8 cellular contexts compared by ENCODE assay signal in genomic region chr11:12087075-12087775, GRCh38. TPM values are rescaled to one million over a fixed set of nuclear protein-coding genes. Genes with fewer than 3 reads are reported as not detected.
DNase-seq lines count a peak whose midpoint lies in the region; ATAC-seq, FAIRE-seq and TF ChIP-seq lines count a peak whose summit lies in the region.

No MANE protein-coding gene starts in this region.

- in situ Hi-C loops in mammary epithelial cell (cut with MboI; ENCODE audit: low sequenced_read_pairs in 2 of 2), result no loop called here

- no peak overlapping the region for H3K4me3 ChIP-seq in CD4-positive, CD25-positive, alpha-beta regulatory T cell (ENCODE audit: low read depth, low read length)
- peak overlapping the region; percentile 17 to 50; a peak in 3 of 4 replicates for H3K4me3 ChIP-seq in HCT116 (replicated peaks in 1 of 2; ENCODE audit: low read depth in 1 of 2, low read length in 2 of 2)
- H3K4me3 ChIP-seq in SK-N-SH (ENCODE audit: low read depth in 2 of 2, low read length in 1 of 2), result peak overlapping the region; percentile 34 to 63; a peak in 3 of 4 replicates
- H3K4me3 ChIP-seq in mammary epithelial cell (replicated peaks in 1 of 3; ENCODE audit: insufficient read depth in 1 of 3, low read depth in 2 of 3, low read length in 3 of 3), result peak overlapping the region in 2 of 3 experiments; percentile 27 to 34

- peaks cover 75% of the 10 kb centered on the region for H3F3A ChIP-seq in SK-N-SH (replicated peaks; ENCODE audit: insufficient read depth)

- CTCF ChIA-PET in HCT116 (lab: Charles Lee), result interaction anchor here (0.6 to 2.8 kb wide), 17 partner anchors 12 to 202 kb away, joined by 3 to 31 read pairs (median 4); partner anchors contain the start of gene MICAL2
- CTCF ChIA-PET in SK-N-SH (lab: Yijun Ruan, JAX), result interaction anchor here (1.0 to 2.0 kb wide), 2 partner anchors 40 to 194 kb away, joined by 3 to 5 read pairs; no protein-coding TSS in a partner anchor
- CTCF ChIA-PET in mammary epithelial cell (lab: Charles Lee; ENCODE audit: low non-redundant PET), result interaction anchor here (0.6 to 1.1 kb wide), 5 partner anchors 15 to 149 kb away, joined by 3 to 4 read pairs (median 3); no protein-coding TSS in a partner anchor

- ATAC-seq in CD4-positive, CD25-positive, alpha-beta regulatory T cell (ENCODE audit: low read depth in 2 of 2), result peak; percentile 69 to 78
- peak; percentile 68 for ATAC-seq in HCT116

- peak overlapping the region; percentile 55 for H2AFZ ChIP-seq in HCT116 (ENCODE audit: low read depth, low read length, poor library complexity, severe bottlenecking)
- no peak overlapping the region for H2AFZ ChIP-seq in SK-N-SH (ENCODE audit: low read depth)
- no peak overlapping the region for H2AFZ ChIP-seq in mammary epithelial cell (ENCODE audit: low read depth, low read length)

- TF ChIP-seq EP300 in SK-N-SH (IDR thresholded peaks at IDR 0.05; ENCODE audit: borderline replicate concordance in 1 of 2, low read depth in 1 of 2, low read length in 1 of 2), result no peak

- no peaks in the 10 kb centered on the region for H3K36me3 ChIP-seq in CD4-positive, CD25-positive, alpha-beta regulatory T cell (ENCODE audit: control insufficient read depth, insufficient read depth, low read length)
- no peaks in the 10 kb centered on the region for H3K36me3 ChIP-seq in HCT116 (ENCODE audit: control insufficient read depth in 1 of 2, insufficient read depth in 2 of 2, low read length in 2 of 2)
- H3K36me3 ChIP-seq in SK-N-SH (replicated peaks in 1 of 2; ENCODE audit: control insufficient read depth in 1 of 2, insufficient read depth in 2 of 2, low read length in 1 of 2), result no peaks in the 10 kb centered on the region
- no peaks in the 10 kb centered on the region for H3K36me3 ChIP-seq in mammary epithelial cell (ENCODE audit: insufficient read depth, low read length)

- TF ChIP-seq RAD21 in HCT116 (IDR thresholded peaks at IDR 0.05; ENCODE audit: low read depth), result no peak
- no peak for TF ChIP-seq RAD21 in SK-N-SH (IDR thresholded peaks at IDR 0.05; ENCODE audit: low read length)

- H4K20me1 ChIP-seq in HCT116 (ENCODE audit: insufficient read depth) (no peaks in the 10 kb centered on the region), SK-N-SH (ENCODE audit: insufficient read depth) (no peaks in the 10 kb centered on the region), mammary epithelial cell (ENCODE audit: insufficient read depth, low read length) (no peaks in the 10 kb centered on the region)

- dilution Hi-C loops in mammary epithelial cell (cut with HindIII; ENCODE audit: low sequenced_read_pairs), result loop anchor here (5.0 kb wide), 1 partner anchor 100 kb away; no protein-coding TSS in a partner anchor

- H3K4me1 ChIP-seq in CD4-positive, CD25-positive, alpha-beta regulatory T cell (ENCODE audit: control insufficient read depth, insufficient read depth, low read length, poor library complexity, severe bottlenecking), result peaks cover 44% of the 10 kb centered on the region
- H3K4me1 ChIP-seq in HCT116 (ENCODE audit: control insufficient read depth in 1 of 2, insufficient read depth in 2 of 2, low read length in 2 of 2) (peaks cover 48 to 72% of the 10 kb centered on the region in 2 experiments), SK-N-SH (ENCODE audit: control insufficient read depth in 1 of 2, insufficient read depth in 2 of 2, low read depth in 1 of 2, low read length in 1 of 2) (peaks cover 6 to 52% of the 10 kb centered on the region in 2 experiments; a peak in 3 of 4 replicates), mammary epithelial cell (ENCODE audit: insufficient read depth, low read length) (peaks cover 71% of the 10 kb centered on the region)

- H3K27ac ChIP-seq in CD4-positive, CD25-positive, alpha-beta regulatory T cell (ENCODE audit: insufficient read depth, low read length, poor library complexity, severe bottlenecking), result peak overlapping the region; percentile 15
- H3K27ac ChIP-seq in HCT116 (ENCODE audit: low read depth, low read length), result peak overlapping the region; percentile 73
- H3K27ac ChIP-seq in SK-N-SH (ENCODE audit: low read depth in 2 of 2, low read length in 1 of 2), result peak overlapping the region; percentile 90 to 100
- peak overlapping the region; percentile 100 for H3K27ac ChIP-seq in mammary epithelial cell (ENCODE audit: insufficient read depth, low read depth, low read length)

- peaks cover 15 to 57% (median 45%) of the 10 kb centered on the region in 4 donors for H3K4me1 Mint-ChIP-seq in CD4-positive, CD25-positive, alpha-beta regulatory T cell
- peaks cover 8% of the 10 kb centered on the region for H3K4me1 Mint-ChIP-seq in mesothelial cell of epicardium

- no peak for TF ChIP-seq POLR2A in HCT116 (IDR thresholded peaks at IDR 0.05; ENCODE audit: borderline replicate concordance, extremely low read depth, insufficient read depth, insufficient read length)

- no peaks in the 10 kb centered on the region for H3K27me3 ChIP-seq in CD4-positive, CD25-positive, alpha-beta regulatory T cell (ENCODE audit: control insufficient read depth, insufficient read depth, low read length)
- H3K27me3 ChIP-seq in HCT116 (ENCODE audit: insufficient read depth, low read length), result no peaks in the 10 kb centered on the region
- no peaks in the 10 kb centered on the region for H3K27me3 ChIP-seq in SK-N-SH (ENCODE audit: insufficient read depth)
- no peaks in the 10 kb centered on the region for H3K27me3 ChIP-seq in mammary epithelial cell (ENCODE audit: insufficient read depth, low read length)

- RAD21 ChIA-PET in HCT116 (lab: Charles Lee; ENCODE audit: low non-redundant PET in 1 of 2, low total read pairs in 2 of 2, uncharacterized antibody in 2 of 2, unreplicated experiment in 2 of 2), result interaction anchor here (0.6 to 1.4 kb wide), 6 partner anchors 21 to 194 kb away, joined by 3 to 6 read pairs (median 4); no protein-coding TSS in a partner anchor

- no peaks in the 10 kb centered on the region for H3K9me3 ChIP-seq in CD4-positive, CD25-positive, alpha-beta regulatory T cell (ENCODE audit: control insufficient read depth in 2 of 2, low read length in 2 of 2)
- H3K9me3 ChIP-seq in HCT116 (ENCODE audit: control insufficient read depth in 1 of 2, insufficient read depth in 1 of 2, low read depth in 1 of 2, low read length in 2 of 2) (no peaks in the 10 kb centered on the region), SK-N-SH (no peaks in the 10 kb centered on the region), mammary epithelial cell (replicated peaks; ENCODE audit: insufficient read depth, low read length) (no peaks in the 10 kb centered on the region)

- BruUV-seq in HCT116 (replicated peaks; lab: Mats Ljungman, UMichigan), result no TSS peak
- TSS peak; percentile 65 for BruUV-seq in mammary epithelial cell (replicated peaks; lab: Mats Ljungman, UMichigan)

- H3K79me2 ChIP-seq in HCT116 (ENCODE audit: insufficient read depth, low read length), result no peaks in the 10 kb centered on the region
- peaks cover 28% of the 10 kb centered on the region; the same call in 1 of the 2 replicates for H3K79me2 ChIP-seq in SK-N-SH (ENCODE audit: insufficient read depth)
- H3K79me2 ChIP-seq in mammary epithelial cell (ENCODE audit: insufficient read depth, low read length), result peaks cover 5% of the 10 kb centered on the region

- H3K9ac ChIP-seq in HCT116 (ENCODE audit: low read length), result peak overlapping the region; percentile 65
- H3K9ac ChIP-seq in SK-N-SH, result peak overlapping the region; percentile 100
- peak overlapping the region; percentile 95 for H3K9ac ChIP-seq in mammary epithelial cell (ENCODE audit: insufficient read depth, low read length)

- H3K9me3 Mint-ChIP-seq in CD4-positive, CD25-positive, alpha-beta regulatory T cell, result no peaks in the 10 kb centered on the region
- no peaks in the 10 kb centered on the region for H3K9me3 Mint-ChIP-seq in mesothelial cell of epicardium

- H3K27ac Mint-ChIP-seq in CD4-positive, CD25-positive, alpha-beta regulatory T cell, result peak overlapping the region; percentile 41 to 75 (median 74)
- H3K27ac Mint-ChIP-seq in mesothelial cell of epicardium, result peak overlapping the region; percentile 68

- no peaks in the 10 kb centered on the region for H3K27me3 Mint-ChIP-seq in CD4-positive, CD25-positive, alpha-beta regulatory T cell
- H3K27me3 Mint-ChIP-seq in mesothelial cell of epicardium (ENCODE audit: low read depth), result no peaks in the 10 kb centered on the region

- H3K9me2 ChIP-seq in HCT116 (ENCODE audit: insufficient read depth), result no peaks in the 10 kb centered on the region
- no peaks in the 10 kb centered on the region for H3K9me2 ChIP-seq in SK-N-SH

- WGBS in SK-N-SH (ENCODE audit: low lambda C conversion rate), result 17% methylated on average over 7 of the region's 7 CpGs
- WGBS in mammary epithelial cell (ENCODE audit: low coverage, missing lambda C conversion rate), result 0% methylated on average over 5 of the region's 7 CpGs

- TF ChIP-seq CTCF in HCT116 (IDR thresholded peaks at IDR 0.05 in 2 of 3, conservative IDR thresholded peaks at IDR 0.05 in 1 of 3; ENCODE audit: borderline replicate concordance in 1 of 3, insufficient read depth in 1 of 3, low read depth in 2 of 3, low read length in 2 of 3), result peak in 2 of 3 experiments; percentile 34 to 40; a peak in 3 of 6 replicates
- TF ChIP-seq CTCF in SK-N-SH (IDR thresholded peaks at IDR 0.05), result peak; percentile 38
- TF ChIP-seq CTCF in mammary epithelial cell (conservative IDR thresholded peaks at IDR 0.05 in 1 of 2, IDR thresholded peaks at IDR 0.05 in 1 of 2; ENCODE audit: extremely low read depth in 1 of 2, insufficient read depth in 1 of 2, low read depth in 1 of 2, low read length in 2 of 2), result peak; percentile 18 to 44
- TF ChIP-seq CTCF in mesothelial cell of epicardium (IDR thresholded peaks at IDR 0.05; ENCODE audit: unreplicated experiment), result no peak

- H3K4me2 ChIP-seq in HCT116 (ENCODE audit: low read length) (peak overlapping the region; percentile 87), SK-N-SH (peak overlapping the region; percentile 92), mammary epithelial cell (ENCODE audit: insufficient read depth, low read depth, low read length) (peak overlapping the region; percentile 76)

- FAIRE-seq in HTR-8/SVneo (lab: Jason Lieb, UNC), result no peak

- POLR2A ChIA-PET in HCT116 (lab: Charles Lee) (interaction anchor here (0.7 to 3.2 kb wide), 15 partner anchors 10 to 1187 kb away, joined by 3 to 43 read pairs (median 4); partner anchors contain the start of gene TEAD1), SK-N-SH (lab: Yijun Ruan, JAX) (no interaction called here)

- peak overlapping the region in 3 of 4 donors; percentile 31 to 76 (median 74) for H3K4me3 Mint-ChIP-seq in CD4-positive, CD25-positive, alpha-beta regulatory T cell
- no peak overlapping the region for H3K4me3 Mint-ChIP-seq in mesothelial cell of epicardium

- no peaks in the 10 kb centered on the region for H3K36me3 Mint-ChIP-seq in CD4-positive, CD25-positive, alpha-beta regulatory T cell
- H3K36me3 Mint-ChIP-seq in mesothelial cell of epicardium, result no peaks in the 10 kb centered on the region

- intact Hi-C loops in HCT116 (cut with micrococcal nuclease) (loop anchor here (5.0 to 10.0 kb wide), 2 partner anchors 95 to 148 kb away; no protein-coding TSS in a partner anchor), mammary epithelial cell (cut with micrococcal nuclease) (no loop called here)

- peak in 2 of 3 donors; percentile 23 to 86 for DNase-seq in CD4-positive, CD25-positive, alpha-beta regulatory T cell
- DNase-seq in HCT116 (ENCODE audit: low read depth, low spot score), result peak; percentile 38
- DNase-seq in SK-N-SH, result no peak
- peak; percentile 87 for DNase-seq in mammary epithelial cell
- DNase-seq in mesothelial cell of epicardium (ENCODE audit: low spot score in 2 of 2, unreplicated experiment in 2 of 2), result no peak
- DNase-seq in NCI-H1048 (lab: John Stamatoyannopoulos, UW), result no peak
- DNase-seq in HTR-8/SVneo (ENCODE audit: insufficient read length, low spot score), result no peak
- DNase-seq in germinal center (ENCODE audit: low spot score), result no peak

RNA-seq across cellular contexts. Expression of gene MICAL2, which starts 23.2 kb away (rescaled TPM):
- total RNA-seq in CD4-positive, CD25-positive, alpha-beta regulatory T cell, result 67.5 TPM
- polyA plus RNA-seq in CD4-positive, CD25-positive, alpha-beta regulatory T cell, result 10 to 100 TPM; 15.9 to 39.0 (median 22.9) TPM
- total RNA-seq in HCT116 (2021; ENCODE audit: unreplicated experiment), result 37.4 TPM
- polyA plus RNA-seq in HCT116 (2012), result 31.3 and 42.8 TPM in 2 replicates
- 54.6 and 67.9 TPM in 2 replicates for polyA plus RNA-seq in SK-N-SH (2012; rRNA removed)
- polyA plus RNA-seq in SK-N-SH (2012; cell fraction: cytosol; rRNA removed), result 38.0 and 41.1 TPM in 2 replicates
- 76.3 and 84.6 TPM in 2 replicates for polyA plus RNA-seq in SK-N-SH (2012; cell fraction: nucleus; rRNA removed)
- total RNA-seq in mammary epithelial cell, result 100 to 1,000 TPM; 163 to 339 TPM
- 71.2 TPM for polyA plus RNA-seq in mammary epithelial cell
- 276 TPM for polyA minus RNA-seq in mammary epithelial cell
- 8.9 to 15.4 TPM (median 15.0 TPM) in 3 replicates for total RNA-seq in mesothelial cell of epicardium

Comparison
In these comparisons a context has a peak if more than half of its experiments do, and no peak if none do; other contexts are left out.
1. DNase-seq: peak in CD4-positive, CD25-positive, alpha-beta regulatory T cell (2 of 3), HCT116 (single experiment) and mammary epithelial cell (single experiment); none in SK-N-SH (single experiment), mesothelial cell of epicardium (0 of 2), NCI-H1048 (single experiment), HTR-8/SVneo (single experiment) and germinal center (single experiment).
2. H3K27ac ChIP-seq: peak in every context shown above with its lines; median percentile 100 in mammary epithelial cell; 95 in SK-N-SH; 73 in HCT116; 15 in CD4-positive, CD25-positive, alpha-beta regulatory T cell.
3. Peak in every context shown above with its lines, with median percentiles within 50 percentile points of each other: H3K4me2 ChIP-seq and H3K9ac ChIP-seq.